Comparison of ENCODE assay signal across 20 cellular contexts in genomic region chr7:99129001-99129400, GRCh38. TPM values are rescaled to one million over a fixed set of nuclear protein-coding genes. Genes with fewer than 3 reads are reported as not detected.
DNase-seq lines count a peak whose midpoint lies in the region; ATAC-seq and TF ChIP-seq lines count a peak whose summit lies in the region.
"Had no signal": no experiment of that assay in that cellular context is flagged by ENCODE, and none has a peak within 500 bp of the region (broad histone marks: within the 10 kb centered on the region; RNA-seq: fewer than 3 reads in every experiment).

No MANE protein-coding gene starts in this region.

- peaks cover 100% of the 10 kb centered on the region for H3K79me2 ChIP-seq in GM23248 (ENCODE audit: insufficient read depth)

- no peak overlapping the region for H2AFZ ChIP-seq in GM23248

- H3K27ac ChIP-seq in GM23248 (peak overlapping the region; percentile 99), SK-N-MC (peak overlapping the region; percentile 43), prostate gland (peak overlapping the region; percentile 45 to 57)
- H3K27ac ChIP-seq: ovary had no signal

- peak; percentile 36 for ATAC-seq in esophagus mucosa
- ATAC-seq in HG03196 (IDR thresholded peaks at IDR 0.05; ENCODE audit: unreplicated experiment), result no peak
- ATAC-seq in GM21619 (IDR thresholded peaks at IDR 0.05; ENCODE audit: unreplicated experiment), result no peak
- ATAC-seq: activated CD4-positive, alpha-beta T cell treated with anti-CD3 and anti-CD28 coated beads for 36 hours; right cardiac atrium had no signal

- TF ChIP-seq POLR2A in prostate gland (IDR thresholded peaks at IDR 0.05), result no peak

- H3K4me3 ChIP-seq in GM23248 (no peak overlapping the region), SK-N-MC (no peak overlapping the region), prostate gland (no peak overlapping the region)
- H3K4me3 ChIP-seq: ovary had no signal

- H3K9me3 ChIP-seq in GM23248 (ENCODE audit: low read depth) (no peaks in the 10 kb centered on the region), SK-N-MC (ENCODE audit: low read depth, low read length) (no peaks in the 10 kb centered on the region), prostate gland (no peaks in the 10 kb centered on the region)
- H3K9me3 ChIP-seq: ovary had no signal

- no peak for TF ChIP-seq CTCF in prostate gland (IDR thresholded peaks at IDR 0.05)

- in situ Hi-C loops in GM23248 (cut with MboI), result no loop called here

- H3K9ac ChIP-seq in GM23248, result no peak overlapping the region
- no peak overlapping the region for H3K9ac ChIP-seq in SK-N-MC (ENCODE audit: insufficient read length)

- H3K9me2 ChIP-seq in GM23248 (ENCODE audit: insufficient read depth), result no peaks in the 10 kb centered on the region

- no peaks in the 10 kb centered on the region for H4K20me1 ChIP-seq in GM23248 (ENCODE audit: insufficient read depth)

- H3K4me2 ChIP-seq in GM23248 (ENCODE audit: unreplicated experiment), result peak overlapping the region; percentile 89

- peaks cover 45% of the 10 kb centered on the region for H3F3A ChIP-seq in GM23248 (ENCODE audit: insufficient read depth)

- H3K27me3 ChIP-seq in GM23248 (replicated peaks; ENCODE audit: insufficient read depth) (no peaks in the 10 kb centered on the region), prostate gland (replicated peaks; ENCODE audit: insufficient read depth) (no peaks in the 10 kb centered on the region)
- H3K27me3 ChIP-seq: ovary had no signal

- peaks cover 53% of the 10 kb centered on the region for H3K4me1 ChIP-seq in GM23248 (ENCODE audit: insufficient read depth)
- H3K4me1 ChIP-seq in prostate gland (replicated peaks), result peaks cover 18% of the 10 kb centered on the region

- WGBS in GM23248 (ENCODE audit: low coverage in 1 of 2, low lambda C conversion rate in 2 of 2, missing lambda C conversion rate in 2 of 2), 2 experiments, result 56 to 60% methylated on average over 3 of the region's 3 CpGs
- WGBS in prostate gland, result 51% methylated on average over 3 of the region's 3 CpGs

- H3K36me3 ChIP-seq in GM23248 (ENCODE audit: low read depth), result no peaks in the 10 kb centered on the region
- H3K36me3 ChIP-seq in SK-N-MC (ENCODE audit: insufficient read depth, low read length), result no peaks in the 10 kb centered on the region
- no peaks in the 10 kb centered on the region for H3K36me3 ChIP-seq in prostate gland
- H3K36me3 ChIP-seq: ovary had no signal

- intact Hi-C loops in prostate gland (cut with DNase I), result no loop called here

- DNase-seq in GM23248, result peak; percentile 14
- DNase-seq in SK-N-MC (ENCODE audit: low read depth, low spot score), result no peak
- no peak for DNase-seq in prostate gland (ENCODE audit: low spot score)
- DNase-seq in GOT3 (lab: John Stamatoyannopoulos, UW), result no peak
- DNase-seq: activated CD4-positive, alpha-beta T cell treated with anti-CD3 and anti-CD28 coated beads for 36 hours; activated naive CD4-positive, alpha-beta T cell treated with anti-CD3 and anti-CD28 coated beads, Interleukin-2, amount 10 ng/mL, durations not matched to agents 7 days and 5 days; anterior cingulate cortex; CD4-positive, CD25-positive, alpha-beta regulatory T cell; central memory CD4-positive, alpha-beta T cell; head of caudate nucleus; IMR-90; left colon; NCI-H1417 treated with DMSO at 0.1 percent for 48 hours; NCI-H2171 treated with DMSO at 0.1 percent for 48 hours; NCI-H526 treated with DMSO at 0.1 percent for 48 hours; right cardiac atrium had no signal

RNA-seq across cellular contexts. Expression of gene SMURF1, which starts 14.9 kb away (rescaled TPM):
- total RNA-seq in GM23248 (2014; rRNA removed; shearing (Covaris generic)), result 19.1 and 21.1 TPM in 2 replicates
- 6.6 and 6.8 TPM in 2 replicates for polyA plus RNA-seq in GM23248 (2016; fragmentation: Nextera tagmentation; extraction: Ambion mirVana)
- total RNA-seq in esophagus mucosa (27.4 TPM), prostate gland (10 to 100 TPM; 15.4 to 25.1 TPM)

Comparison
In these comparisons a context has a peak if more than half of its experiments do, and no peak if none do; other contexts are left out.
1. H3K27ac ChIP-seq: peak in every context shown above with its lines; median percentile 99 in GM23248; 51 in prostate gland; 43 in SK-N-MC.